ENCODE assay signal across 15 cellular contexts in the genomic region with DNA sequence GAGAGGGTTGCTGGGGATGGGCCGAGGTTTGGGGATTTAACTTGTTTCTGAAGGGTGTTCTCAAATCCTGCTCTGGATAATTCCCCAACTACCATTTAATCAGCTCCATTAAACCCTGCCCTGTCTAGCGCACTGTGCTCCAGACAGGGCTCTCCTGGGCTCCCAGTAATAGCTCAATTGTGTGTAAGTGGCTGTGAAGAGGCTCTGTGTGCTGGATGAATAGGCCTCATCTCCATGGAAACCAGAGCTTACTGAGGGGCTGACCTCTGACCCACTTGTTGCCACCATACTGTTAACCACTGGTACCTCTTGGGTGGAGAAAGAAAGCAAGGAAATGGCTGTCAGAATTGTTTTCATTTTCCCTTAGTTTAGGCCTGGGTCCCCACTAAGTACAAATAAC.
DNase-seq lines count a peak whose midpoint lies in the region; ATAC-seq and TF ChIP-seq lines count a peak whose summit lies in the region.
"Had no signal": no experiment of that assay in that cellular context is flagged by ENCODE, and none has a peak within 500 bp of the region (broad histone marks: within the 10 kb centered on the region; RNA-seq: fewer than 3 reads in every experiment).

No MANE protein-coding gene starts in this region.

- intact Hi-C loops in activated T-helper 2 cell treated with anti-CD3 and anti-CD28 coated beads, Interferon-gamma antibody, Interleukin-2, Interleukin-4, amounts not matched to agents 10 μg/mL and 5 μg/mL and 100 μg/mL, durations not matched to agents 14 hours and 24 hours and 36 hours (cut with micrococcal nuclease) = no loop called here
- intact Hi-C loops in right cardiac atrium (cut with DNase I) = no loop called here

- H3K4me1 Mint-ChIP-seq in activated T-helper 2 cell treated with anti-CD3 and anti-CD28 coated beads, Interferon-gamma antibody, Interleukin-2, Interleukin-4, amounts not matched to agents 10 μg/mL and 5 μg/mL and 100 μg/mL, durations not matched to agents 14 hours and 24 hours and 36 hours (ENCODE audit: low read depth) = no peaks in the 10 kb centered on the region

- H3K27me3 Mint-ChIP-seq in activated T-helper 2 cell treated with anti-CD3 and anti-CD28 coated beads, Interferon-gamma antibody, Interleukin-2, Interleukin-4, amounts not matched to agents 10 μg/mL and 5 μg/mL and 100 μg/mL, durations not matched to agents 14 hours and 24 hours and 36 hours (ENCODE audit: low read depth) = peaks cover 21% of the 10 kb centered on the region

- TF ChIP-seq CTCF in GM20000 (IDR thresholded peaks at IDR 0.05; ENCODE audit: extremely low read depth, missing control alignments) = no peak

- H3K4me3 ChIP-seq in right cardiac atrium (ENCODE audit: low read length) = no peak overlapping the region
- H3K4me3 ChIP-seq: pancreas had no signal

- H3K27me3 ChIP-seq in right cardiac atrium (ENCODE audit: control insufficient read depth, insufficient read depth) = no peaks in the 10 kb centered on the region
- H3K27me3 ChIP-seq: pancreas had no signal

- peaks cover 5% of the 10 kb centered on the region for H3K4me1 ChIP-seq in right cardiac atrium (ENCODE audit: control insufficient read depth, insufficient read depth, low read length)
- H3K4me1 ChIP-seq: pancreas had no signal

- H3K27ac Mint-ChIP-seq in activated T-helper 2 cell treated with anti-CD3 and anti-CD28 coated beads, Interferon-gamma antibody, Interleukin-2, Interleukin-4, amounts not matched to agents 10 μg/mL and 5 μg/mL and 100 μg/mL, durations not matched to agents 14 hours and 24 hours and 36 hours = no peak overlapping the region
- H3K27ac Mint-ChIP-seq: CD4-positive, alpha-beta memory T cell had no signal

- no peak for ATAC-seq in right cardiac atrium
- ATAC-seq: pancreas had no signal

- no peaks in the 10 kb centered on the region for H3K36me3 Mint-ChIP-seq in activated T-helper 2 cell treated with anti-CD3 and anti-CD28 coated beads, Interferon-gamma antibody, Interleukin-2, Interleukin-4, amounts not matched to agents 10 μg/mL and 5 μg/mL and 100 μg/mL, durations not matched to agents 14 hours and 24 hours and 36 hours (ENCODE audit: low read depth)
- H3K36me3 Mint-ChIP-seq: CD4-positive, alpha-beta memory T cell had no signal

- H3K9me3 ChIP-seq in right cardiac atrium (ENCODE audit: control insufficient read depth, low read length) = no peaks in the 10 kb centered on the region
- H3K9me3 ChIP-seq: pancreas, SK-N-SH had no signal

- no peak overlapping the region for H3K27ac ChIP-seq in right cardiac atrium (ENCODE audit: low read length)
- H3K27ac ChIP-seq: pancreas had no signal

- WGBS in right cardiac atrium = 95% methylated on average over 2 of the region's 2 CpGs

- peak; percentile 28 for DNase-seq in COR-L47 (lab: John Stamatoyannopoulos, UW)
- DNase-seq in NCI-H128 (lab: John Stamatoyannopoulos, UW; ENCODE audit: unreplicated experiment) = peak; percentile 64
- peak; percentile 41 for DNase-seq in NCI-H69 (lab: John Stamatoyannopoulos, UW)
- peak; percentile 46 for DNase-seq in iPS-NIHi11 (ENCODE audit: low spot score)
- no peak for DNase-seq in activated T-helper 2 cell treated with anti-CD3 and anti-CD28 coated beads, Interferon-gamma antibody, Interleukin-2, Interleukin-4, amounts not matched to agents 10 μg/mL and 5 μg/mL and 100 μg/mL, durations not matched to agents 14 hours and 24 hours and 36 hours (ENCODE audit: low spot score)
- DNase-seq in right cardiac atrium = no peak
- no peak for DNase-seq in GM20000 (ENCODE audit: low spot score)
- DNase-seq in activated CD4-positive, alpha-beta T cell treated with anti-CD3 and anti-CD28 coated beads for 1 hour = no peak
- DNase-seq: CD4-positive, alpha-beta memory T cell; dermis blood vessel endothelial cell; GF-D8; mesenchymal stem cell; NCI-H1048; pancreas; SK-N-SH had no signal

- no peak overlapping the region for H3K4me3 Mint-ChIP-seq in activated T-helper 2 cell treated with anti-CD3 and anti-CD28 coated beads, Interferon-gamma antibody, Interleukin-2, Interleukin-4, amounts not matched to agents 10 μg/mL and 5 μg/mL and 100 μg/mL, durations not matched to agents 14 hours and 24 hours and 36 hours (ENCODE audit: low read depth)
- H3K4me3 Mint-ChIP-seq: CD4-positive, alpha-beta memory T cell had no signal

- H3K9me3 Mint-ChIP-seq in activated T-helper 2 cell treated with anti-CD3 and anti-CD28 coated beads, Interferon-gamma antibody, Interleukin-2, Interleukin-4, amounts not matched to agents 10 μg/mL and 5 μg/mL and 100 μg/mL, durations not matched to agents 14 hours and 24 hours and 36 hours = no peaks in the 10 kb centered on the region
- H3K9me3 Mint-ChIP-seq: CD4-positive, alpha-beta memory T cell had no signal

Comparison
In these comparisons a context has a peak if more than half of its experiments do, and no peak if none do; other contexts are left out.
1. DNase-seq: peak in COR-L47 (single experiment), NCI-H128 (single experiment), NCI-H69 (single experiment) and iPS-NIHi11 (single experiment); none in activated T-helper 2 cell treated with anti-CD3 and anti-CD28 coated beads, Interferon-gamma antibody, Interleukin-2, Interleukin-4, amounts not matched to agents 10 μg/mL and 5 μg/mL and 100 μg/mL, durations not matched to agents 14 hours and 24 hours and 36 hours (single experiment), right cardiac atrium (0 of 3), GM20000 (single experiment) and activated CD4-positive, alpha-beta T cell treated with anti-CD3 and anti-CD28 coated beads for 1 hour (single experiment).